Comparison of ENCODE assay signal across 35 cellular contexts in the genomic region with DNA sequence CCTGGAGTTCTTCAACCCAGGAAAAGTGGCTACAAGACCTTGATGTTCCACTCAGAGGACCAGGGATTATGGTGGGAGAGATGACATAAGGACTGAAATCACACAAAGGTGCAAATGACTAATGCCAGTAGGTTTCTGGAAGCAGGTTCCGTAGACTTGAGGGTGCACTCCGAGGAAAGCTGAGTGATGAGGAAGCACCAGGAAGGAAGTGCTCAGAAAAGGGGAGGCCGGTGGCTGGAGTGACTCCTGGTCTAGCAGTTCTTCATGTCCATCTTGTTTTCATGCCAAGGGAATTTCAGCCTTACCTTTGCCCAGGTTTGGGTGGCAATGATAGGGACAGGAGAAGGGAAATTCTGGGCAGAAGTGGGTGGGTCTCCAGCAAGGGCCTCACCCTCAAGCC.
"Had no signal": no experiment of that assay in that cellular context is flagged by ENCODE, and none has a peak within 500 bp of the region (broad histone marks: within the 10 kb centered on the region; RNA-seq: fewer than 3 reads in every experiment).

No MANE protein-coding gene starts in this region.

- H3K4me3 Mint-ChIP-seq: activated B cell treated with CpG ODN at 0.5 μM for 24 hours; activated CD4-positive, alpha-beta memory T cell treated with anti-CD3 and anti-CD28 coated beads for 36 hours; activated CD4-positive, alpha-beta T cell treated with anti-CD3 and anti-CD28 coated beads, Interleukin-2, amount 10 ng/mL, durations not matched to agents 24 days and 14 days; activated CD8-positive, alpha-beta T cell treated with anti-CD3 and anti-CD28 coated beads for 36 hours; activated naive CD4-positive, alpha-beta T cell treated with anti-CD3 and anti-CD28 coated beads for 36 hours; activated naive CD8-positive, alpha-beta T cell treated with anti-CD3 and anti-CD28 coated beads for 36 hours; activated T-cell treated with anti-CD3 and anti-CD28 coated beads, Interleukin-2, amount 50 U/mL, for 4 hours; activated T-cell treated with anti-CD3 and anti-CD28 coated beads, Interleukin-2, amount 50 U/mL, for 72 hours; activated T-helper 1 cell treated with anti-CD3 and anti-CD28 coated beads, Interleukin-12 subunit alpha, Interleukin-12 subunit beta, Interleukin-2, Interleukin-4 antibody, amounts not matched to agents 30 ng/mL and 10 ng/mL and 1 ng/mL, durations not matched to agents 14 hours and 24 hours and 36 hours; activated T-helper 17 cell treated with anti-CD3 and anti-CD28 coated beads, Interleukin-2, amount 50 U/mL, for 72 hours; central memory CD8-positive, alpha-beta T cell; T-helper 1 cell treated with Interleukin-12 subunit alpha and Interleukin-12 subunit beta and Interleukin-4 antibody, amounts not matched to agents 30 μg/mL and 1 μg/mL, for 36 hours; T-helper 2 cell treated with Interferon-gamma antibody and Interleukin-4, amounts not matched to agents 5 μg/mL and 100 μg/mL, for 36 hours had no signal

- H3K36me3 Mint-ChIP-seq: activated CD4-positive, alpha-beta memory T cell treated with anti-CD3 and anti-CD28 coated beads for 36 hours; activated naive CD4-positive, alpha-beta T cell treated with anti-CD3 and anti-CD28 coated beads, Interleukin-2, amount 50 U/mL, for 72 hours; activated naive CD8-positive, alpha-beta T cell treated with anti-CD3 and anti-CD28 coated beads for 36 hours had no signal

- H3K9me3 Mint-ChIP-seq: activated CD4-positive, alpha-beta T cell treated with anti-CD3 and anti-CD28 coated beads, Interleukin-2, amount 10 ng/mL, durations not matched to agents 24 days and 14 days; activated CD8-positive, alpha-beta T cell treated with anti-CD3 and anti-CD28 coated beads for 36 hours; activated naive CD4-positive, alpha-beta T cell treated with anti-CD3 and anti-CD28 coated beads for 36 hours; activated naive CD4-positive, alpha-beta T cell treated with anti-CD3 and anti-CD28 coated beads, Interleukin-2, amount 50 U/mL, for 72 hours; activated naive CD8-positive, alpha-beta T cell treated with anti-CD3 and anti-CD28 coated beads for 36 hours; activated T-cell treated with anti-CD3 and anti-CD28 coated beads, Interleukin-2, amount 50 U/mL, for 72 hours; activated T-helper 1 cell treated with anti-CD3 and anti-CD28 coated beads, Interleukin-12 subunit alpha, Interleukin-12 subunit beta, Interleukin-2, Interleukin-4 antibody, amounts not matched to agents 30 ng/mL and 10 ng/mL and 1 ng/mL, durations not matched to agents 14 hours and 24 hours and 36 hours; activated T-helper 17 cell treated with anti-CD3 and anti-CD28 coated beads, Interleukin-2, amount 50 U/mL, for 72 hours; central memory CD8-positive, alpha-beta T cell; T-helper 1 cell treated with Interleukin-12 subunit alpha and Interleukin-12 subunit beta and Interleukin-4 antibody, amounts not matched to agents 30 μg/mL and 1 μg/mL, for 36 hours; T-helper 2 cell treated with Interferon-gamma antibody and Interleukin-4, amounts not matched to agents 5 μg/mL and 100 μg/mL, for 36 hours had no signal

- H3K27ac Mint-ChIP-seq: activated B cell treated with CpG ODN at 0.5 μM for 24 hours; activated CD4-positive, alpha-beta memory T cell treated with anti-CD3 and anti-CD28 coated beads for 36 hours; activated CD4-positive, alpha-beta T cell treated with anti-CD3 and anti-CD28 coated beads, Interleukin-2, amount 10 ng/mL, durations not matched to agents 24 days and 14 days; activated CD8-positive, alpha-beta T cell treated with anti-CD3 and anti-CD28 coated beads for 36 hours; activated naive CD4-positive, alpha-beta T cell treated with anti-CD3 and anti-CD28 coated beads for 36 hours; activated naive CD8-positive, alpha-beta T cell treated with anti-CD3 and anti-CD28 coated beads for 36 hours; activated T-cell treated with anti-CD3 and anti-CD28 coated beads, Interleukin-2, amount 50 U/mL, for 72 hours; activated T-helper 1 cell treated with anti-CD3 and anti-CD28 coated beads, Interleukin-12 subunit alpha, Interleukin-12 subunit beta, Interleukin-2, Interleukin-4 antibody, amounts not matched to agents 30 ng/mL and 10 ng/mL and 1 ng/mL, durations not matched to agents 14 hours and 24 hours and 36 hours; activated T-helper 17 cell treated with anti-CD3 and anti-CD28 coated beads, Interleukin-2, amount 50 U/mL, for 72 hours; T-helper 1 cell treated with Interleukin-12 subunit alpha and Interleukin-12 subunit beta and Interleukin-4 antibody, amounts not matched to agents 30 μg/mL and 1 μg/mL, for 36 hours; T-helper 2 cell treated with Interferon-gamma antibody and Interleukin-4, amounts not matched to agents 5 μg/mL and 100 μg/mL, for 36 hours had no signal

- H3K4me1 Mint-ChIP-seq: activated CD4-positive, alpha-beta T cell treated with anti-CD3 and anti-CD28 coated beads, Interleukin-2, amount 10 ng/mL, durations not matched to agents 24 days and 14 days; activated naive CD8-positive, alpha-beta T cell treated with anti-CD3 and anti-CD28 coated beads for 36 hours; activated T-helper 17 cell treated with anti-CD3 and anti-CD28 coated beads, Interleukin-2, amount 50 U/mL, for 72 hours; central memory CD8-positive, alpha-beta T cell had no signal

- DNase-seq: activated B cell treated with CpG ODN at 0.5 μM for 24 hours; activated CD4-positive, alpha-beta memory T cell treated with anti-CD3 and anti-CD28 coated beads for 36 hours; activated CD4-positive, alpha-beta T cell treated with anti-CD3 and anti-CD28 coated beads for 4 hours; activated CD4-positive, alpha-beta T cell treated with anti-CD3 and anti-CD28 coated beads, Interleukin-2, amount 10 ng/mL, durations not matched to agents 24 days and 14 days; activated CD4-positive, alpha-beta T cell treated with anti-CD3 and anti-CD28 coated beads, Interleukin-2, amount 50 U/mL, for 1 hour; activated CD4-positive, alpha-beta T cell treated with anti-CD3 and anti-CD28 coated beads, Interleukin-2, amount 50 U/mL, for 4 hours; activated CD4-positive, CD25-positive, alpha-beta regulatory T cell treated with anti-CD3 and anti-CD28 coated beads, Interleukin-2, amount 50 U/mL, for 72 hours; activated CD8-positive, alpha-beta memory T cell treated with anti-CD3 and anti-CD28 coated beads, Interleukin-2, amount 50 U/mL, for 4 hours; activated CD8-positive, alpha-beta T cell treated with anti-CD3 and anti-CD28 coated beads for 36 hours; activated effector memory CD4-positive, alpha-beta T cell treated with anti-CD3 and anti-CD28 coated beads, Interleukin-2, amount 50 U/mL, for 16 hours; activated gamma-delta T cell treated with Interleukin-2 at 50 U/mL for 16 hours; activated naive CD4-positive, alpha-beta T cell; activated naive CD4-positive, alpha-beta T cell treated with anti-CD3 and anti-CD28 coated beads for 36 hours; activated naive CD4-positive, alpha-beta T cell treated with anti-CD3 and anti-CD28 coated beads, Interleukin-2, amount 50 U/mL, for 16 hours; activated naive CD8-positive, alpha-beta T cell treated with anti-CD3 and anti-CD28 coated beads for 36 hours; activated T-cell treated with anti-CD3 and anti-CD28 coated beads for 4 hours; activated T-cell treated with anti-CD3 and anti-CD28 coated beads, Interleukin-2, amount 50 U/mL, for 1 hour; activated T-cell treated with anti-CD3 and anti-CD28 coated beads, Interleukin-2, amount 50 U/mL, for 4 hours; activated T-cell treated with anti-CD3 and anti-CD28 coated beads, Interleukin-2, amount 50 U/mL, for 72 hours; adrenal gland; amniotic stem cell; aorta; body of pancreas; brain microvascular endothelial cell; caudate nucleus; cerebellar nuclear complex; T-helper 1 cell; T-helper 2 cell; T-helper 9 cell had no signal

- H3K27me3 Mint-ChIP-seq: activated B cell treated with CpG ODN at 0.5 μM for 24 hours; activated CD4-positive, alpha-beta memory T cell treated with anti-CD3 and anti-CD28 coated beads for 36 hours; activated CD8-positive, alpha-beta T cell treated with anti-CD3 and anti-CD28 coated beads for 36 hours; activated naive CD8-positive, alpha-beta T cell treated with anti-CD3 and anti-CD28 coated beads for 36 hours; activated T-helper 17 cell treated with anti-CD3 and anti-CD28 coated beads, Interleukin-2, amount 50 U/mL, for 72 hours; central memory CD8-positive, alpha-beta T cell had no signal

- ATAC-seq: activated CD8-positive, alpha-beta T cell treated with anti-CD3 and anti-CD28 coated beads for 36 hours; activated naive CD4-positive, alpha-beta T cell treated with anti-CD3 and anti-CD28 coated beads, Interleukin-2, amount 50 U/mL, for 72 hours; activated T-cell treated with anti-CD3 and anti-CD28 coated beads, Interleukin-2, amount 50 U/mL, for 4 hours; activated T-cell treated with anti-CD3 and anti-CD28 coated beads, Interleukin-2, amount 50 U/mL, for 72 hours; activated T-helper 17 cell treated with anti-CD3 and anti-CD28 coated beads, Interleukin-2, amount 50 U/mL, for 72 hours; body of pancreas had no signal
